ENCODE assay signal across 22 cellular contexts in genomic region chr7:84704380-84704779, GRCh38.
DNase-seq lines count a peak whose midpoint lies in the region; FAIRE-seq and TF ChIP-seq lines count a peak whose summit lies in the region.
"Had no signal": no experiment of that assay in that cellular context is flagged by ENCODE, and none has a peak within 500 bp of the region (broad histone marks: within the 10 kb centered on the region; RNA-seq: fewer than 3 reads in every experiment).

No MANE protein-coding gene starts in this region.

- H3K36me3 ChIP-seq in Caco-2 (ENCODE audit: control insufficient read depth, insufficient read depth, low read length), result no peaks in the 10 kb centered on the region
- H3K36me3 ChIP-seq in keratinocyte (ENCODE audit: control insufficient read depth in 2 of 2, extremely low read depth in 1 of 2, insufficient read depth in 2 of 2, low read length in 2 of 2), result no peaks in the 10 kb centered on the region
- H3K36me3 ChIP-seq: BLaER1, MG63 had no signal

- H3K9me3 Mint-ChIP-seq in Caco-2 (ENCODE audit: unreplicated experiment), result no peaks in the 10 kb centered on the region
- H3K9me3 Mint-ChIP-seq in endothelial cell (ENCODE audit: unreplicated experiment), result no peaks in the 10 kb centered on the region
- H3K9me3 Mint-ChIP-seq: CD8-positive, alpha-beta T cell had no signal

- H3K9ac ChIP-seq in keratinocyte (ENCODE audit: control insufficient read depth, extremely low read depth, insufficient read depth, low read length), result no peak overlapping the region
- H3K9ac ChIP-seq: BLaER1 had no signal

- H3K9me1 ChIP-seq in keratinocyte (ENCODE audit: control insufficient read depth, extremely low read depth, insufficient read depth, low read length), result no peaks in the 10 kb centered on the region

- TF ChIP-seq POLR2A in GM12892 (IDR thresholded peaks at IDR 0.05; ENCODE audit: low read depth, low read length), result no peak

- H3K27me3 Mint-ChIP-seq in Caco-2 (ENCODE audit: insufficient read depth, unreplicated experiment) (no peaks in the 10 kb centered on the region), endothelial cell (ENCODE audit: unreplicated experiment) (no peaks in the 10 kb centered on the region)

- H3K27me3 ChIP-seq in Caco-2 (replicated peaks; ENCODE audit: control insufficient read depth, insufficient read depth, low read length) (no peaks in the 10 kb centered on the region), keratinocyte (ENCODE audit: control insufficient read depth, extremely low read depth, insufficient read depth, low read length) (no peaks in the 10 kb centered on the region)
- H3K27me3 ChIP-seq: BLaER1, MG63 had no signal

- TF ChIP-seq CTCF in Caco-2 (IDR thresholded peaks at IDR 0.05; ENCODE audit: insufficient read depth in 1 of 2, low read depth in 1 of 2, low read length in 1 of 2, severe bottlenecking in 1 of 2, unreplicated experiment in 1 of 2) (no peak), endothelial cell (IDR thresholded peaks at IDR 0.05; ENCODE audit: unreplicated experiment) (no peak), keratinocyte (optimal IDR thresholded peaks at IDR 0.05 in 1 of 3, IDR thresholded peaks at IDR 0.05 in 1 of 3, conservative IDR thresholded peaks at IDR 0.05 in 1 of 3; ENCODE audit: extremely low read depth in 1 of 3, insufficient read depth in 2 of 3, low read length in 3 of 3) (peak in 1 of 3 experiments; percentile 7)

- intact Hi-C loops in Caco-2 (cut with micrococcal nuclease; ENCODE audit: unreplicated experiment), result no loop called here

- no peak overlapping the region for H3K27ac ChIP-seq in keratinocyte (ENCODE audit: control insufficient read depth, insufficient read depth, low read length)
- H3K27ac ChIP-seq: BLaER1, PC-9 had no signal

- DNase-seq in Caco-2 (no peak), NCI-H82 (lab: John Stamatoyannopoulos, UW) (peak; percentile 59), endothelial cell (ENCODE audit: low spot score) (no peak), keratinocyte (ENCODE audit: low read depth, low spot score) (no peak), OCI-M1 (lab: John Stamatoyannopoulos, UW) (no peak), GM12892 (ENCODE audit: insufficient read length) (no peak), SKM-1 (lab: John Stamatoyannopoulos, UW; ENCODE audit: unreplicated experiment) (no peak), NOMO-1 (lab: John Stamatoyannopoulos, UW; ENCODE audit: unreplicated experiment in 2 of 2) (no peak)
- DNase-seq: CD8-positive, alpha-beta T cell; DMS79 treated with DMSO at 0.1 percent for 48 hours; HCEC 1CT; Kasumi-1; MG63; NCI-H1092; NCI-H146; NCI-H2081 treated with DMSO at 0.1 percent for 48 hours; NCI-H510A treated with DMSO at 0.1 percent for 48 hours; NCI-H774; PC-9 had no signal

- H3K9me3 ChIP-seq in Caco-2, result no peaks in the 10 kb centered on the region
- no peaks in the 10 kb centered on the region for H3K9me3 ChIP-seq in keratinocyte (ENCODE audit: control insufficient read depth, low read depth, low read length)
- H3K9me3 ChIP-seq: BLaER1, MG63 had no signal

- H3K4me3 ChIP-seq in Caco-2 (ENCODE audit: low read depth, low read length), result no peak overlapping the region
- no peak overlapping the region for H3K4me3 ChIP-seq in keratinocyte (ENCODE audit: control insufficient read depth in 2 of 3, extremely low read depth in 1 of 3, insufficient read depth in 2 of 3, low read depth in 1 of 3, low read length in 3 of 3)
- H3K4me3 ChIP-seq: BLaER1, MG63, PC-9 had no signal

- H3K27ac Mint-ChIP-seq in Caco-2 (ENCODE audit: unreplicated experiment) (peak overlapping the region; percentile 49), endothelial cell (ENCODE audit: unreplicated experiment) (peak overlapping the region; percentile 37)
- H3K27ac Mint-ChIP-seq: CD8-positive, alpha-beta T cell had no signal

- H3K4me2 ChIP-seq in keratinocyte (ENCODE audit: control insufficient read depth, extremely low read depth, insufficient read depth, low read depth, low read length), result no peak overlapping the region
- H3K4me2 ChIP-seq: BLaER1, PC-9 had no signal

- H3K4me3 Mint-ChIP-seq in Caco-2 (ENCODE audit: unreplicated experiment) (no peak overlapping the region), endothelial cell (ENCODE audit: unreplicated experiment) (no peak overlapping the region)
- H3K4me3 Mint-ChIP-seq: CD8-positive, alpha-beta T cell had no signal

- no TSS peak for BruUV-seq in Caco-2 (replicated peaks; lab: Mats Ljungman, UMichigan)

- CTCF ChIA-PET in Caco-2 (lab: Charles Lee), result no interaction called here

- no peaks in the 10 kb centered on the region for H3K79me2 ChIP-seq in keratinocyte (ENCODE audit: control insufficient read depth, insufficient read depth, low read length)

- H4K20me1 ChIP-seq in keratinocyte (ENCODE audit: control insufficient read depth, extremely low read depth, insufficient read depth, low read length), result no peaks in the 10 kb centered on the region
- H4K20me1 ChIP-seq: BLaER1 had no signal

- dilution Hi-C loops in keratinocyte (cut with MboI; ENCODE audit: extremely low pct_ligation_motif_present, low sequenced_read_pairs), result no loop called here

- H2AFZ ChIP-seq in keratinocyte (ENCODE audit: control insufficient read depth, low read length), result no peak overlapping the region
- H2AFZ ChIP-seq: PC-9 had no signal

- H3K36me3 Mint-ChIP-seq in Caco-2 (ENCODE audit: insufficient read depth, unreplicated experiment) (no peaks in the 10 kb centered on the region), endothelial cell (ENCODE audit: low read depth, unreplicated experiment) (no peaks in the 10 kb centered on the region)
- H3K36me3 Mint-ChIP-seq: CD8-positive, alpha-beta T cell had no signal

- H3K4me1 Mint-ChIP-seq in Caco-2 (ENCODE audit: low read depth, unreplicated experiment) (peaks cover 7% of the 10 kb centered on the region), endothelial cell (ENCODE audit: unreplicated experiment) (no peaks in the 10 kb centered on the region)

- H3K4me1 ChIP-seq in Caco-2 (peaks cover 10% of the 10 kb centered on the region; the same call in 1 of the 2 replicates), keratinocyte (ENCODE audit: control insufficient read depth, extremely low read depth, insufficient read depth, low read length) (no peaks in the 10 kb centered on the region)
- H3K4me1 ChIP-seq: BLaER1 had no signal

- POLR2A ChIA-PET in Caco-2 (lab: Charles Lee), result no interaction called here

- FAIRE-seq in keratinocyte (lab: Jason Lieb, UNC), result peak; percentile 9
- no peak for FAIRE-seq in GM12892 (lab: Jason Lieb, UNC)
- FAIRE-seq: A204.1, D721Med had no signal
